ENCODE assay signal across 22 cellular contexts in the genomic region with DNA sequence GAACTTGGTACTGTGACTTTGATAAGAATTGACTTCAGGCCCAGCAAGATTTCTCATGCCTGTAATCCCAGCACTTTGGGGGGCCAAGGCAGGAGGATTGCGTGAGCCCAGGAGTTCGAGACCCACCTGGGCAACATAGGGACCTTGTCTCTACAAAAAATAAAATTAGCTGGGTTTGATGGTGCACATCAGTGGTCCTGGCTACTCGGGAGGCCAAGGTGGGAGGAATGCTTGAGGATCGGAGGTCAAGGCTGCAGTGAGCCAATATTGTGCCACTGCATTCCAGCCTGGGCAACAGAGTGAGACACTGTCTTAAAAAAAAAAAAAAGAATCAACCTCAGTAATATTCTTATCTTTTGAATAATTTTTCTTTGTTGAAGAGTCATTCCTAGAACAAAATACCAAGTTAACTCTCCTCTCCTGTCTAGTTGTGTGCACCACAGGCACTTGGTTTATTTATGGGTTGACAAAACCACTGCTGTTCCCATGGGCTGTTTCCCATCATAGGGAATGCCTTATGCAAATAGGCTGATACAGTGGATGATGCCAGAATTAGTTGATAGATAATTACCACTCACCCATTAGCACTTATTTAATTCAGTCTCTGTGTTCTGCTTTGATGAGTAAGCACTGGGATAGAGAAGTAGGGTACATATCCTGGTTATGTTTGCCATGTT. TPM values are rescaled to one million over a fixed set of nuclear protein-coding genes. Genes with fewer than 3 reads are reported as not detected.
DNase-seq lines count a peak whose midpoint lies in the region; ATAC-seq and TF ChIP-seq lines count a peak whose summit lies in the region.
"Had no signal": no experiment of that assay in that cellular context is flagged by ENCODE, and none has a peak within 500 bp of the region (broad histone marks: within the 10 kb centered on the region; RNA-seq: fewer than 3 reads in every experiment).

No MANE protein-coding gene starts in this region.

- H3K27me3 ChIP-seq in BLaER1 (no peaks in the 10 kb centered on the region), PC-3 (ENCODE audit: low read length) (no peaks in the 10 kb centered on the region), mammary epithelial cell (ENCODE audit: insufficient read depth, low read length) (no peaks in the 10 kb centered on the region), trophoblast cell (ENCODE audit: insufficient read depth, low read length) (no peaks in the 10 kb centered on the region)
- H3K27me3 ChIP-seq: BE2C, left lung, uterus had no signal

- H3K36me3 ChIP-seq in BLaER1 (peaks cover 55% of the 10 kb centered on the region), PC-3 (ENCODE audit: low read depth, low read length) (peaks cover 3% of the 10 kb centered on the region; the same call in 1 of the 2 replicates), mammary epithelial cell (ENCODE audit: insufficient read depth, low read length) (peaks cover 3% of the 10 kb centered on the region), trophoblast cell (ENCODE audit: control insufficient read depth in 1 of 2, insufficient read depth in 2 of 2, low read length in 2 of 2) (peaks cover 0 to 8% of the 10 kb centered on the region in 2 experiments)
- H3K36me3 ChIP-seq: BE2C, uterus had no signal

- H2AFZ ChIP-seq in PC-3 (ENCODE audit: low read length) (no peak overlapping the region), mammary epithelial cell (ENCODE audit: low read depth, low read length) (no peak overlapping the region), trophoblast cell (ENCODE audit: insufficient read depth, low read length, poor library complexity) (no peak overlapping the region)

- no peak overlapping the region for H4K91ac ChIP-seq in trophoblast cell (ENCODE audit: low read depth, low read length)

- no peaks in the 10 kb centered on the region for H3K9me3 ChIP-seq in BLaER1
- no peaks in the 10 kb centered on the region for H3K9me3 ChIP-seq in PC-3 (ENCODE audit: low read length)
- H3K9me3 ChIP-seq in mammary epithelial cell (replicated peaks; ENCODE audit: insufficient read depth, low read length): no peaks in the 10 kb centered on the region
- peaks cover under 1% of the 10 kb centered on the region for H3K9me3 ChIP-seq in trophoblast cell (ENCODE audit: insufficient read depth, low read depth, low read length)
- H3K9me3 ChIP-seq: BE2C, left lung, mucosa of descending colon, uterus had no signal

- H2BK12ac ChIP-seq in trophoblast cell (ENCODE audit: low read length): no peak overlapping the region

- H3K4ac ChIP-seq in trophoblast cell (ENCODE audit: low read depth, low read length): no peak overlapping the region

- H3K18ac ChIP-seq in trophoblast cell (ENCODE audit: low read length): no peak overlapping the region

- no TSS peak for BruUV-seq in PC-3 (replicated peaks; lab: Mats Ljungman, UMichigan)
- BruUV-seq in mammary epithelial cell (replicated peaks; lab: Mats Ljungman, UMichigan): no TSS peak

- H3K27ac ChIP-seq in BLaER1 (no peak overlapping the region), PC-3 (ENCODE audit: low read length) (peak overlapping the region; percentile 42; the same call in 1 of the 2 replicates), mammary epithelial cell (ENCODE audit: insufficient read depth, low read depth, low read length) (peak overlapping the region; percentile 92), trophoblast cell (ENCODE audit: low read depth, low read length) (peak overlapping the region; percentile 8)
- H3K27ac ChIP-seq: SK-N-MC, uterus had no signal

- no peak overlapping the region for H4K12ac ChIP-seq in trophoblast cell (ENCODE audit: low read depth, low read length)

- H3K79me1 ChIP-seq in trophoblast cell (ENCODE audit: low read length): peaks cover 6% of the 10 kb centered on the region

- no peak overlapping the region for H2BK120ac ChIP-seq in trophoblast cell (ENCODE audit: insufficient read depth, low read length, poor library complexity)

- H3K9ac ChIP-seq in BLaER1: no peak overlapping the region
- H3K9ac ChIP-seq in PC-3 (ENCODE audit: low read length): no peak overlapping the region
- H3K9ac ChIP-seq in mammary epithelial cell (ENCODE audit: insufficient read depth, low read length): peak overlapping the region; percentile 55
- no peak overlapping the region for H3K9ac ChIP-seq in trophoblast cell (ENCODE audit: low read length)

- in situ Hi-C loops in mammary epithelial cell (cut with MboI; ENCODE audit: low sequenced_read_pairs in 2 of 2): loop anchor here (5.0 to 10.0 kb wide), 2 partner anchors 61 to 63 kb away; no protein-coding TSS in a partner anchor

- intact Hi-C loops in PC-3 (cut with micrococcal nuclease): no loop called here
- intact Hi-C loops in mammary epithelial cell (cut with micrococcal nuclease): loop anchor here (2.0 kb wide), 1 partner anchor 37 kb away; no protein-coding TSS in a partner anchor

- no peak overlapping the region for H3K14ac ChIP-seq in trophoblast cell (ENCODE audit: low read length)

- DNase-seq in PC-3 (no peak), mammary epithelial cell (no peak), trophoblast cell (no peak), cortex of kidney (lab: John Stamatoyannopoulos, UW) (no peak), NCI-H2107 (lab: John Stamatoyannopoulos, UW) (no peak), GF-D8 (lab: John Stamatoyannopoulos, UW) (no peak)
- no peak for DNase-seq in stimulated activated CD4-positive, alpha-beta T cell treated with anti-CD3 and anti-CD28 coated beads, Interleukin-12 subunit alpha, Interleukin-12 subunit beta, amount 100 ng/mL, for 4 hours
- DNase-seq: activated CD4-positive, alpha-beta T cell treated with anti-CD3 and anti-CD28 coated beads, Interleukin-2, amount 50 U/mL, for 48 hours; activated naive CD4-positive, alpha-beta T cell treated with anti-CD3 and anti-CD28 coated beads for 36 hours; activated T-cell treated with anti-CD3 and anti-CD28 coated beads for 4 hours; amniotic stem cell; BE2C; GOT3; left lung; mucosa of descending colon; NCI-H1092 treated with DMSO at 0.1 percent for 48 hours; NCI-H2081 treated with DMSO at 0.1 percent for 48 hours; NCI-H524; T-helper 2 cell; uterus had no signal

- no peak overlapping the region for H2AK5ac ChIP-seq in trophoblast cell (ENCODE audit: low read length)

- no peak overlapping the region for H3K4me3 ChIP-seq in BLaER1
- no peak overlapping the region for H3K4me3 ChIP-seq in PC-3 (ENCODE audit: low read length)
- no peak overlapping the region for H3K4me3 ChIP-seq in mammary epithelial cell (replicated peaks in 1 of 3; ENCODE audit: insufficient read depth in 1 of 3, low read depth in 2 of 3, low read length in 3 of 3)
- no peak overlapping the region for H3K4me3 ChIP-seq in trophoblast cell (ENCODE audit: low read depth, low read length)
- H3K4me3 ChIP-seq: left lung, mucosa of descending colon, SK-N-MC, uterus had no signal

- H3K9me2 ChIP-seq in PC-3 (replicated peaks; ENCODE audit: low read length): no peaks in the 10 kb centered on the region

- dilution Hi-C loops in mammary epithelial cell (cut with HindIII; ENCODE audit: low sequenced_read_pairs): loop anchor here (25.0 kb wide), 1 partner anchor 313 kb away; no protein-coding TSS in a partner anchor

- H4K20me1 ChIP-seq in BLaER1 (peaks cover 72% of the 10 kb centered on the region), PC-3 (ENCODE audit: low read length) (no peaks in the 10 kb centered on the region), mammary epithelial cell (ENCODE audit: insufficient read depth, low read length) (no peaks in the 10 kb centered on the region)

- CTCF ChIA-PET in PC-3 (lab: Charles Lee) (no interaction called here), mammary epithelial cell (lab: Charles Lee; ENCODE audit: low non-redundant PET) (no interaction called here)

- no peak overlapping the region for H4K8ac ChIP-seq in trophoblast cell (ENCODE audit: low read depth, low read length)

- peak overlapping the region; percentile 38; the same call in 1 of the 2 replicates for H3K4me2 ChIP-seq in BLaER1
- H3K4me2 ChIP-seq in PC-3 (ENCODE audit: low read length): no peak overlapping the region
- H3K4me2 ChIP-seq in mammary epithelial cell (ENCODE audit: insufficient read depth, low read depth, low read length): peak overlapping the region; percentile 71
- H3K4me2 ChIP-seq in trophoblast cell (ENCODE audit: low read length): no peak overlapping the region

- no peak for ATAC-seq in PC-3
- ATAC-seq: left lung had no signal

- H3F3A ChIP-seq in PC-3 (ENCODE audit: low read length, unreplicated experiment): no peaks in the 10 kb centered on the region

- 100% methylated on average over 2 of the region's 4 CpGs for WGBS in mammary epithelial cell (ENCODE audit: low coverage, missing lambda C conversion rate)
- WGBS in trophoblast cell (ENCODE audit: extremely low coverage, insufficient coverage, insufficient read length): no CpG with 5 or more reads among the region's 4 CpGs

- TF ChIP-seq CTCF in PC-3 (conservative IDR thresholded peaks at IDR 0.05; ENCODE audit: low read depth, low read length) (no peak), mammary epithelial cell (conservative IDR thresholded peaks at IDR 0.05 in 1 of 2, IDR thresholded peaks at IDR 0.05 in 1 of 2; ENCODE audit: extremely low read depth in 1 of 2, insufficient read depth in 1 of 2, low read depth in 1 of 2, low read length in 2 of 2) (no peak)

- POLR2A ChIA-PET in PC-3 (lab: Charles Lee; ENCODE audit: unreplicated experiment): no interaction called here

- no peak overlapping the region for H2BK5ac ChIP-seq in trophoblast cell (ENCODE audit: low read depth, low read length, poor library complexity)

- peaks cover 4% of the 10 kb centered on the region; the same call in 1 of the 2 replicates for H3K79me2 ChIP-seq in PC-3 (ENCODE audit: low read length)
- peaks cover 59% of the 10 kb centered on the region for H3K79me2 ChIP-seq in mammary epithelial cell (ENCODE audit: insufficient read depth, low read length)
- peaks cover 4% of the 10 kb centered on the region for H3K79me2 ChIP-seq in trophoblast cell (ENCODE audit: control insufficient read depth, insufficient read depth, low read length, poor library complexity)

- H3K4me1 ChIP-seq in BLaER1 (peaks cover 50% of the 10 kb centered on the region), PC-3 (ENCODE audit: insufficient read depth, low read length) (peaks cover 31% of the 10 kb centered on the region), mammary epithelial cell (ENCODE audit: insufficient read depth, low read length) (peaks cover 55% of the 10 kb centered on the region), trophoblast cell (ENCODE audit: control insufficient read depth in 1 of 2, insufficient read depth in 2 of 2, low read length in 2 of 2) (peaks cover 15 to 23% of the 10 kb centered on the region in 2 experiments)
- H3K4me1 ChIP-seq: BE2C, uterus had no signal

- no peak overlapping the region for H3K23ac ChIP-seq in trophoblast cell (ENCODE audit: low read length)

RNA-seq across cellular contexts. Expression of gene TRAK1, which starts 32.8 kb away (rescaled TPM):
- total RNA-seq in PC-3 (2014; rRNA removed): 23.4 and 29.0 TPM in 2 replicates
- 10 to 100 TPM; 64.5 to 67.2 TPM for total RNA-seq in mammary epithelial cell
- 36.6 TPM for polyA plus RNA-seq in mammary epithelial cell
- 56.6 TPM for polyA minus RNA-seq in mammary epithelial cell
- 43.4 and 43.5 TPM in 2 replicates for polyA plus RNA-seq in trophoblast cell (2013)

Comparison
In these comparisons a context has a peak if more than half of its experiments do, and no peak if none do; other contexts are left out.
1. H3K4me2 ChIP-seq: peak in BLaER1 (single experiment) and mammary epithelial cell (single experiment); none in PC-3 (single experiment) and trophoblast cell (single experiment).